In genomic region chr1:23539698-23540266, GRCh38 we compare ENCODE assay signal across 1 cellular context.
TF ChIP-seq lines count a peak whose summit lies in the region.

No MANE protein-coding gene starts in this region.

TF ChIP-seq in HepG2, 621 proteins besides CTCF, POLR2A, EP300 and RAD21 (continued from another document and continues in another):
- TF ChIP-seq PRDM10 (CRISPR knock-in tag; IDR thresholded peaks at IDR 0.05; ENCODE audit: low read depth) (0 out of 2 replicates have a peak, but pooled peaks have one; percentile 40), ZBTB7B (CRISPR knock-in tag; IDR thresholded peaks at IDR 0.05) (0 out of 2 replicates have a peak, but pooled peaks have one; percentile 24), ISX (CRISPR knock-in tag; conservative IDR thresholded peaks at IDR 0.05) (no peak), SMAD3 (CRISPR knock-in tag; IDR thresholded peaks at IDR 0.05) (peak; percentile 56; the same call in 1 of the 2 replicates), PCBP2 (optimal IDR thresholded peaks at IDR 0.05; ENCODE audit: low read depth, low read length, poor library complexity, severe bottlenecking) (no peak), THAP9 (CRISPR knock-in tag; IDR thresholded peaks at IDR 0.05; ENCODE audit: borderline replicate concordance) (no peak), SOX5 (CRISPR knock-in tag; IDR thresholded peaks at IDR 0.05; ENCODE audit: borderline replicate concordance) (0 out of 2 replicates have a peak, but pooled peaks have one; percentile 25), CBX1 (IDR thresholded peaks at IDR 0.05; ENCODE audit: low read depth) (no peak), GATAD2A (CRISPR knock-in tag; IDR thresholded peaks at IDR 0.05) (peak; percentile 61), SRSF9 (IDR thresholded peaks at IDR 0.05; ENCODE audit: borderline replicate concordance, insufficient read depth, low read depth, low read length, poor library complexity, severe bottlenecking) (no peak), MEIS1 (CRISPR knock-in tag; IDR thresholded peaks at IDR 0.05; ENCODE audit: borderline replicate concordance) (no peak), KAT2B (IDR thresholded peaks at IDR 0.05; ENCODE audit: borderline replicate concordance, low read depth, low read length) (no peak), ZNF414 (CRISPR knock-in tag; IDR thresholded peaks at IDR 0.05) (0 out of 2 replicates have a peak, but pooled peaks have one; percentile 37), HMG20A (CRISPR knock-in tag; IDR thresholded peaks at IDR 0.05; ENCODE audit: borderline replicate concordance) (no peak; the same call in 1 of the 2 replicates), NPAS2 (CRISPR knock-in tag; IDR thresholded peaks at IDR 0.05; ENCODE audit: borderline replicate concordance) (no peak), STAG1 (CRISPR knock-in tag; IDR thresholded peaks at IDR 0.05) (peak; percentile 94), PHF21A (CRISPR knock-in tag; IDR thresholded peaks at IDR 0.05) (peak; percentile 52; the same call in 1 of the 2 replicates), HHEX (CRISPR knock-in tag; IDR thresholded peaks at IDR 0.05) (no peak), KLF11 (CRISPR knock-in tag; IDR thresholded peaks at IDR 0.05) (0 out of 2 replicates have a peak, but pooled peaks have one; percentile 42), FIP1L1 (IDR thresholded peaks at IDR 0.05; ENCODE audit: borderline replicate concordance, insufficient read depth, low read depth, low read length) (no peak), UBTF (CRISPR knock-in tag; IDR thresholded peaks at IDR 0.05) (peak; percentile 37; the same call in 1 of the 2 replicates), ZNF543 (CRISPR knock-in tag; IDR thresholded peaks at IDR 0.05) (no peak), HNF1A (IDR thresholded peaks at IDR 0.05; ENCODE audit: low read depth) (no peak), HNF1A (CRISPR knock-in tag; IDR thresholded peaks at IDR 0.05; ENCODE audit: borderline replicate concordance) (no peak), SPEN (CRISPR knock-in tag; IDR thresholded peaks at IDR 0.05; ENCODE audit: low read depth) (no peak), ZNF552 (CRISPR knock-in tag; IDR thresholded peaks at IDR 0.05; ENCODE audit: borderline replicate concordance) (no peak), PITX1 (CRISPR knock-in tag; IDR thresholded peaks at IDR 0.05) (no peak), BCL6 (CRISPR knock-in tag; IDR thresholded peaks at IDR 0.05) (no peak), CEBPB (IDR thresholded peaks at IDR 0.05; ENCODE audit: borderline replicate concordance, low read depth, low read length) (no peak), ZNF747 (CRISPR knock-in tag; IDR thresholded peaks at IDR 0.05; ENCODE audit: borderline replicate concordance) (peak; percentile 57; the same call in 1 of the 2 replicates), SMC3 (IDR thresholded peaks at IDR 0.05; ENCODE audit: low read length) (peak; percentile 88), ZGPAT (CRISPR knock-in tag; IDR thresholded peaks at IDR 0.05) (peak; percentile 39; the same call in 1 of the 2 replicates), MTA3 (CRISPR knock-in tag; IDR thresholded peaks at IDR 0.05) (no peak), HIC2 (CRISPR knock-in tag; IDR thresholded peaks at IDR 0.05; ENCODE audit: low read depth) (no peak), ZNF124 (CRISPR knock-in tag; IDR thresholded peaks at IDR 0.05) (no peak), HOXA5 (CRISPR knock-in tag; IDR thresholded peaks at IDR 0.05) (no peak), PATZ1 (CRISPR knock-in tag; IDR thresholded peaks at IDR 0.05) (peak; percentile 57), ZNF367 (CRISPR knock-in tag; IDR thresholded peaks at IDR 0.05; ENCODE audit: borderline replicate concordance) (no peak), NFE2 (CRISPR knock-in tag; IDR thresholded peaks at IDR 0.05) (no peak), MAZ (IDR thresholded peaks at IDR 0.05; ENCODE audit: borderline replicate concordance, low read depth, low read length) (no peak), MAZ (CRISPR knock-in tag; IDR thresholded peaks at IDR 0.05; ENCODE audit: low read depth) (peak; percentile 71), ZBTB42 (CRISPR knock-in tag; IDR thresholded peaks at IDR 0.05) (no peak), ZMAT3 (CRISPR knock-in tag; conservative IDR thresholded peaks at IDR 0.05) (no peak)
